Comparison of ENCODE assay signal across 8 cellular contexts in genomic region chr1:17236779-17237601, GRCh38. TPM values are rescaled to one million over a fixed set of nuclear protein-coding genes. Genes with fewer than 3 reads are reported as not detected.
DNase-seq lines count a peak whose midpoint lies in the region; ATAC-seq, FAIRE-seq and TF ChIP-seq lines count a peak whose summit lies in the region.

No MANE protein-coding gene starts in this region.

- TF ChIP-seq POLR2A in H54 (IDR thresholded peaks at IDR 0.05; ENCODE audit: low read depth, low read length) (no peak), lower leg skin (IDR thresholded peaks at IDR 0.05) (no peak)

- FAIRE-seq in H54 (lab: Jason Lieb, UNC): no peak

- no peak for ATAC-seq in HG03135 (IDR thresholded peaks at IDR 0.05; ENCODE audit: unreplicated experiment)

- DNase-seq in AML-193 (lab: John Stamatoyannopoulos, UW) (peak; percentile 66 to 68), H54 (ENCODE audit: insufficient read length, low spot score) (peak; percentile 49), NCI-H526 (lab: John Stamatoyannopoulos, UW) (peak; percentile 73 to 90), dedifferentiated amniotic fluid mesenchymal stem cell (ENCODE audit: extremely low spot score) (peak; percentile 84), lower leg skin (ENCODE audit: low spot score in 2 of 2) (peak; percentile 77 to 97)
- peak; percentile 91 for DNase-seq in activated CD4-positive, alpha-beta T cell treated with anti-CD3 and anti-CD28 coated beads, Interleukin-2, amount 50 U/mL, for 1 hour
- peak; percentile 73 to 90 (median 88) for DNase-seq in stimulated activated CD4-positive, alpha-beta T cell treated with anti-CD3 and anti-CD28 coated beads, TNF-alpha, amount 100 ng/mL, for 48 hours (ENCODE audit: low read depth in 3 of 3)

- intact Hi-C loops in lower leg skin (cut with DNase I; ENCODE audit: low total_unique reads): loop anchor here (10.0 kb wide), 1 partner anchor 172 kb away; no protein-coding TSS in a partner anchor

- peak in 1 of 3 donors; percentile 88 for TF ChIP-seq CTCF in lower leg skin (IDR thresholded peaks at IDR 0.05)

- H3K4me3 ChIP-seq in lower leg skin (ENCODE audit: low read depth, poor library complexity, severe bottlenecking): no peak overlapping the region

- WGBS in lower leg skin, 2 donors: 19 to 28% methylated on average over 13 to 17 of the region's 18 CpGs

RNA-seq across cellular contexts. Expression of gene PADI3, which starts 11.9 kb away (rescaled TPM):
- 1 to 10 TPM in 1 of 4 donors, under 1 TPM in 1, not detected in 2; 0.23 to 2.1 TPM for total RNA-seq in lower leg skin

RNA-seq across cellular contexts. Expression of gene PADI1, which starts 32.1 kb away (rescaled TPM):
- total RNA-seq in lower leg skin: 10 to 100 TPM in 1 of 4 donors, 1 to 10 TPM in 3; 3.2 to 24.2 (median 6.6) TPM
